In the genomic region with DNA sequence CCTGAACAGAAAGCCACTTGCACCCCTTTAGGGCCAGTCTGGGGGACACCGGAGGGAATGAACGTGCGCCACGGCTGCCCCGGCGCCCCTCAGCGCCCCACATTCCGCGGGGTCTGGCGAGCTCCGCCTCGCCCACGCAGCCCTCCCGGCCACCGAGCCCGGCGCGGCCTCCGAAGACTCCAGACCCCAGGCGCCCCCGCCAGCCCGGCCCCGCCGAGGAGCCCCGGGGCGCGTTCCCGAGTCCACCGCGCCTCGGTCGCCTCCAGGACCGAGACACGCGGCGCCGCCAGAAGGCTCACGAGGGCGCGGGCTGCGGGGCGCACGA, we compare ENCODE assay signal across 8 cellular contexts. TPM values are rescaled to one million over a fixed set of nuclear protein-coding genes. Genes with fewer than 3 reads are reported as not detected.
DNase-seq lines count a peak whose midpoint lies in the region; ATAC-seq and TF ChIP-seq lines count a peak whose summit lies in the region.

No MANE protein-coding gene starts in this region.

- H3K4me1 ChIP-seq in mesenchymal stem cell (ENCODE audit: control insufficient read depth, insufficient read depth, low read depth, low read length) = peaks cover 37% of the 10 kb centered on the region

- H3K27me3 Mint-ChIP-seq in brain = peaks cover 4% of the 10 kb centered on the region

- H2BK120ac ChIP-seq in mesenchymal stem cell (ENCODE audit: low read depth, low read length) = peak overlapping the region; percentile 90

- H3K23ac ChIP-seq in mesenchymal stem cell (ENCODE audit: low read length in 2 of 2) = peak overlapping the region in 1 of 2 experiments; percentile 70

- peak overlapping the region; percentile 75 for H2BK15ac ChIP-seq in mesenchymal stem cell (ENCODE audit: low read depth, poor library complexity, severe bottlenecking)

- H2BK12ac ChIP-seq in mesenchymal stem cell (ENCODE audit: low read length in 2 of 2) = peak overlapping the region in 1 of 2 experiments; percentile 81

- H3K9me3 Mint-ChIP-seq in brain = peaks cover 0 to 4% (median 0%) of the 10 kb centered on the region in 5 experiments

- H2AFZ ChIP-seq in mesenchymal stem cell (ENCODE audit: low read depth, low read length) = peak overlapping the region; percentile 94

- no peak overlapping the region for H2AK5ac ChIP-seq in mesenchymal stem cell (ENCODE audit: low read length, severe bottlenecking)

- H3K14ac ChIP-seq in mesenchymal stem cell (ENCODE audit: low read length in 2 of 2) = peak overlapping the region in 1 of 2 experiments; percentile 96

- H3K4me3 ChIP-seq in mesenchymal stem cell (ENCODE audit: insufficient read depth in 1 of 2, low read depth in 1 of 2, low read length in 2 of 2) = peak overlapping the region; percentile 84 to 99

- no peak overlapping the region for H3K27ac ChIP-seq in mesenchymal stem cell (ENCODE audit: low read length, poor library complexity, severe bottlenecking)

- no peaks in the 10 kb centered on the region for H3K27me3 ChIP-seq in mesenchymal stem cell (ENCODE audit: control insufficient read depth in 1 of 2, insufficient read depth in 1 of 2, low read length in 2 of 2)

- no peaks in the 10 kb centered on the region for H3K9me3 ChIP-seq in mesenchymal stem cell (ENCODE audit: control insufficient read depth, low read length)

- peak overlapping the region in 1 of 5 experiments; percentile 94 for H3K27ac Mint-ChIP-seq in brain

- peaks cover 43% of the 10 kb centered on the region for H3K4me1 Mint-ChIP-seq in brain

- H3K4me2 ChIP-seq in mesenchymal stem cell (ENCODE audit: low read length, poor library complexity, severe bottlenecking) = peak overlapping the region; percentile 95

- H2BK5ac ChIP-seq in mesenchymal stem cell (ENCODE audit: low read depth, low read length, poor library complexity, severe bottlenecking) = no peak overlapping the region

- H4K8ac ChIP-seq in mesenchymal stem cell (ENCODE audit: low read length) = peak overlapping the region; percentile 99

- H3K36me3 ChIP-seq in mesenchymal stem cell (ENCODE audit: control insufficient read depth in 1 of 2, insufficient read depth in 2 of 2, low read depth in 1 of 2, low read length in 2 of 2) = peaks cover 4 to 13% of the 10 kb centered on the region in 2 experiments

- peaks cover 31% of the 10 kb centered on the region for H3K79me1 ChIP-seq in mesenchymal stem cell (replicated peaks; ENCODE audit: low read length, poor library complexity, severe bottlenecking)

- WGBS in mesenchymal stem cell = 4% methylated on average over 28 of the region's 43 CpGs

- no peaks in the 10 kb centered on the region for H3K36me3 Mint-ChIP-seq in brain

- H4K91ac ChIP-seq in mesenchymal stem cell (ENCODE audit: low read length) = peak overlapping the region; percentile 95

- peak overlapping the region; percentile 88 to 99 for H3K18ac ChIP-seq in mesenchymal stem cell (ENCODE audit: low read depth in 1 of 2, low read length in 2 of 2)

- DNase-seq in DMS 273 (lab: John Stamatoyannopoulos, UW; ENCODE audit: unreplicated experiment) (peak; percentile 68), DMS 273 treated with DMSO at 0.1 percent for 48 hours (lab: John Stamatoyannopoulos, UW) (no peak), mesenchymal stem cell (no peak), cerebellar nuclear complex (lab: John Stamatoyannopoulos, UW) (no peak), hippocampal formation (lab: John Stamatoyannopoulos, UW) (no peak), ecto neural progenitor cell (ENCODE audit: low spot score) (no peak)

- peak overlapping the region; percentile 91 to 98 for H3K4ac ChIP-seq in mesenchymal stem cell (ENCODE audit: low read depth in 1 of 2, low read length in 2 of 2)

- peak; percentile 22 for ATAC-seq in HG03196 (IDR thresholded peaks at IDR 0.05; ENCODE audit: unreplicated experiment)

- peak overlapping the region; percentile 96 for H3K9ac ChIP-seq in mesenchymal stem cell (ENCODE audit: low read length)

- TF ChIP-seq CTCF in brain (conservative IDR thresholded peaks at IDR 0.05) = no peak

- H3K4me3 Mint-ChIP-seq in brain = peak overlapping the region; percentile 83 to 91 (median 89)

RNA-seq across cellular contexts. Expression of a gene that starts 0.4 kb away (rescaled TPM):
- 52.8 TPM for polyA plus RNA-seq in brain (ENCODE audit: insufficient read depth, low read depth, low replicate concordance)
- polyA plus RNA-seq in mesenchymal stem cell (2013, experiment 1 of 2) = 91.3 TPM
- polyA plus RNA-seq in mesenchymal stem cell (2013, experiment 2 of 2) = 88.2 TPM

RNA-seq across cellular contexts. Expression of a gene that starts 14.3 kb away (rescaled TPM):
- not detected for polyA plus RNA-seq in brain (ENCODE audit: insufficient read depth, low read depth, low replicate concordance)
- polyA plus RNA-seq in mesenchymal stem cell (2013, experiment 1 of 2) = not detected
- polyA plus RNA-seq in mesenchymal stem cell (2013, experiment 2 of 2) = not detected

RNA-seq across cellular contexts. Expression of a gene that starts 18.7 kb away (rescaled TPM):
- polyA plus RNA-seq in brain (ENCODE audit: insufficient read depth, low read depth, low replicate concordance) = 34.8 TPM
- polyA plus RNA-seq in mesenchymal stem cell (2013, experiment 1 of 2) = 10.0 TPM
- 10.2 TPM for polyA plus RNA-seq in mesenchymal stem cell (2013, experiment 2 of 2)

RNA-seq across cellular contexts. Expression of a gene that starts 30.1 kb away (rescaled TPM):
- 4.8 TPM for polyA plus RNA-seq in brain (ENCODE audit: insufficient read depth, low read depth, low replicate concordance)
- polyA plus RNA-seq in mesenchymal stem cell (2013, experiment 1 of 2) = 0.32 TPM
- 0.26 TPM for polyA plus RNA-seq in mesenchymal stem cell (2013, experiment 2 of 2)

RNA-seq across cellular contexts. Expression of a gene that starts 43.6 kb away (rescaled TPM):
- polyA plus RNA-seq in brain (ENCODE audit: insufficient read depth, low read depth, low replicate concordance) = 13.1 TPM
- polyA plus RNA-seq in mesenchymal stem cell (2013, experiment 1 of 2) = not detected
- polyA plus RNA-seq in mesenchymal stem cell (2013, experiment 2 of 2) = not detected
